Comparison of ENCODE assay signal across 8 cellular contexts in the genomic region with DNA sequence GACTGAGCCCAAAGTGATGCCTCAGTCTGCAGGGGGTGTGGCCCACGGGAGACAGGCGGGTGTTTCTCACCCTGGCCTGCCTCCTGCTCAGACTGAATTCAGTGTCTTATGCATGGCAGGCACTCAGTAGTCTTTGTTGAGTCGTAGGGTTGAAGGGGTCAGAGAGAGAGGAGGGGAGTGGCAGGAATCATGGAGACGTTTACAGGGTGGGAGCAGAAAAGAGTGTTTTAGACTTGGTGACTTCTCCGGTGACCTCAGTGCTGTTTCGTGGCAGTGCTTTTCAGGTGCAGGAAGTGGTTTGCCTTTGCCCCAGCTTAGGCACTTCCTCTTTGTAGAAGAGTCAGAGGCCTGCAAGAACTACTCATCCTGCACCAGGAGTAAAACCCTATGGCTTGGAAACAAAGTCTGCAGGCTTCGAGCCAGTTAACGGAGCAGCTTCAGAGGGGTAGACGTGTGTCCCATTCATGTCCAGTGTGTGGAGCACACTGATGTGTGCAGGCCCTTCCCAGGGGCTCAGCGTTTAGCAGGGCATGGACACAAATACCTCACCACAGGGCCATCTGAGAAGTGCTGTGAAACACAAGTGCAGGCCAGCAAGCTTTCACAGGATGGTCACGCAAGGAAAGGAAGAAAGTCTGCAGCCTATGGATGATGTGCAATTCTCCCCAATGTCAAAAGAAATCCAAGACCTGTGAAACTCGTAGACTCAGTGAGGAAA. TPM values are rescaled to one million over a fixed set of nuclear protein-coding genes. Genes with fewer than 3 reads are reported as not detected.
DNase-seq lines count a peak whose midpoint lies in the region; ATAC-seq, FAIRE-seq and TF ChIP-seq lines count a peak whose summit lies in the region.

No MANE protein-coding gene starts in this region.

- intact Hi-C loops in GM12878 (cut with micrococcal nuclease; ENCODE audit: unreplicated experiment), result loop anchor here (2.0 kb wide), 1 partner anchor 58 kb away; no protein-coding TSS in a partner anchor

- POLR2A ChIA-PET in GM12878 (lab: Charles Lee), result interaction anchor here (0.9 to 1.5 kb wide), 10 partner anchors 9 to 104 kb away, joined by 3 to 5 read pairs (median 4); no protein-coding TSS in a partner anchor

- H3K9ac ChIP-seq in GM12878 (ENCODE audit: control insufficient read depth, insufficient read depth, low read length), result peak overlapping the region; percentile 56

- H3K4me3 ChIP-seq in GM12878, result peak overlapping the region; percentile 24; the same call in 1 of the 2 replicates

- in situ Hi-C loops in GM12878 (cut with MboI), result no loop called here

- peak; percentile 81 for ATAC-seq in HG03108 (IDR thresholded peaks at IDR 0.05; ENCODE audit: unreplicated experiment)
- ATAC-seq in GM12878, result peak; percentile 95

- no peak for TF ChIP-seq CTCF in GM12878 (IDR thresholded peaks at IDR 0.05 in 2 of 3, conservative IDR thresholded peaks at IDR 0.05 in 1 of 3; ENCODE audit: control insufficient read depth in 2 of 3, extremely low read depth in 1 of 3, insufficient read depth in 1 of 3, low read depth in 3 of 3, low read length in 3 of 3)

- SMC1A ChIA-PET in GM12878 (lab: Charles Lee; ENCODE audit: uncharacterized antibody, unreplicated experiment), result interaction anchor here (0.9 to 2.9 kb wide), 19 partner anchors 9 to 147 kb away, joined by 3 to 27 read pairs (median 5); no protein-coding TSS in a partner anchor

- H3K4me2 ChIP-seq in GM12878 (ENCODE audit: control insufficient read depth, insufficient read depth), result peak overlapping the region; percentile 74

- no peak for TF ChIP-seq RAD21 in GM12878 (IDR thresholded peaks at IDR 0.05; ENCODE audit: insufficient read depth, low read depth, low read length)

- no peaks in the 10 kb centered on the region for H4K20me1 ChIP-seq in GM12878 (ENCODE audit: control insufficient read depth, insufficient read depth)

- peaks cover 49% of the 10 kb centered on the region for H3K4me1 ChIP-seq in GM12878 (ENCODE audit: control insufficient read depth, insufficient read depth, low read length)

- H3K27ac ChIP-seq in GM12878 (ENCODE audit: control insufficient read depth, insufficient read depth), result peak overlapping the region; percentile 85

- WGBS in GM12878 (ENCODE audit: insufficient coverage, insufficient replicate concordance, low lambda C conversion rate, missing lambda C conversion rate), result 1% methylated on average over 12 of the region's 12 CpGs

- no peaks in the 10 kb centered on the region for H3K27me3 ChIP-seq in GM12878 (replicated peaks in 1 of 2; ENCODE audit: control insufficient read depth in 2 of 2, insufficient read depth in 2 of 2, low read length in 1 of 2)

- CTCF ChIA-PET in GM12878 (lab: Yijun Ruan, JAX), result interaction anchor here (0.5 to 3.1 kb wide), 12 partner anchors 8 to 147 kb away, joined by 3 to 34 read pairs (median 3); no protein-coding TSS in a partner anchor

- FAIRE-seq in GM19239 (lab: Jason Lieb, UNC) (peak; percentile 100), GM12878 (lab: Jason Lieb, UNC) (peak; percentile 83)

- no peaks in the 10 kb centered on the region for H3K36me3 ChIP-seq in GM12878 (ENCODE audit: control insufficient read depth in 2 of 2, insufficient read depth in 2 of 2, low read length in 1 of 2)

- TF ChIP-seq POLR2A in GM12878 (IDR thresholded peaks at IDR 0.05; ENCODE audit: low read depth, low read length), result peak; percentile 51; the same call in 1 of the 2 replicates

- RAD21 ChIA-PET in GM12878 (lab: Charles Lee; ENCODE audit: unreplicated experiment), result interaction anchor here (0.6 to 4.0 kb wide), 8 partner anchors 18 to 96 kb away, joined by 3 to 28 read pairs (median 4); no protein-coding TSS in a partner anchor

- TF ChIP-seq EP300 in GM12878 (IDR thresholded peaks at IDR 0.05; ENCODE audit: borderline replicate concordance in 1 of 2, control insufficient read depth in 1 of 2, low read depth in 2 of 2, low read length in 2 of 2), result 0 out of 4 replicates have a peak, but pooled peaks of 1 of the 2 experiments have one; percentile 49

- peak overlapping the region; percentile 91 for H2AFZ ChIP-seq in GM12878 (ENCODE audit: control insufficient read depth, low read depth, low read length)

- no peaks in the 10 kb centered on the region for H3K79me2 ChIP-seq in GM12878 (ENCODE audit: control insufficient read depth, insufficient read depth, low read length)

- H3K9me3 ChIP-seq in GM12878 (replicated peaks; ENCODE audit: control insufficient read depth, insufficient read depth, low read length), result no peaks in the 10 kb centered on the region; the same call in 2 of the 3 replicates

- no TSS peak for BruUV-seq in GM12878 (replicated peaks; lab: Mats Ljungman, UMichigan)

- peak; percentile 74 for DNase-seq in GM19239 (ENCODE audit: insufficient read length, low spot score)
- DNase-seq in T-helper 1 cell, result peak; percentile 40 to 94 (median 64)
- peak; percentile 83 for DNase-seq in GM12878 (ENCODE audit: low read depth, low spot score)
- DNase-seq in stimulated activated CD4-positive, alpha-beta T cell treated with anti-CD3 and anti-CD28 coated beads, Interleukin-4, amount 100 ng/mL, for 1 hour, result peak; percentile 58
- no peak for DNase-seq in NCI-H2227 (lab: John Stamatoyannopoulos, UW; ENCODE audit: unreplicated experiment)
- no peak for DNase-seq in NCI-H187 (lab: John Stamatoyannopoulos, UW)
- DNase-seq in SHP77 (lab: John Stamatoyannopoulos, UW), result no peak

TF ChIP-seq in GM12878, 131 proteins besides CTCF, POLR2A, EP300 and RAD21 (continues in another document):
- TF ChIP-seq RB1 (IDR thresholded peaks at IDR 0.05; ENCODE audit: borderline replicate concordance) (no peak), FOXM1 (IDR thresholded peaks at IDR 0.05; ENCODE audit: low read depth, low read length) (peak; percentile 43; the same call in 1 of the 2 replicates), EED (IDR thresholded peaks at IDR 0.05; ENCODE audit: low read depth) (peak; percentile 84), NRF1 (conservative IDR thresholded peaks at IDR 0.05; ENCODE audit: low read depth, low read length) (no peak), NR2F1 (conservative IDR thresholded peaks at IDR 0.05) (peak; percentile 90), GATAD2B (conservative IDR thresholded peaks at IDR 0.05; ENCODE audit: low read depth) (peak; percentile 80), RFX5 (IDR thresholded peaks at IDR 0.05; ENCODE audit: low read depth, low read length) (no peak), ZNF24 (IDR thresholded peaks at IDR 0.05) (no peak), ZNF207 (IDR thresholded peaks at IDR 0.05; ENCODE audit: borderline replicate concordance) (no peak), CBX3 (IDR thresholded peaks at IDR 0.05; ENCODE audit: borderline replicate concordance, low read depth) (no peak), IKZF2 (IDR thresholded peaks at IDR 0.05) (peak; percentile 74 to 77)
- TF ChIP-seq, protein P1, sequence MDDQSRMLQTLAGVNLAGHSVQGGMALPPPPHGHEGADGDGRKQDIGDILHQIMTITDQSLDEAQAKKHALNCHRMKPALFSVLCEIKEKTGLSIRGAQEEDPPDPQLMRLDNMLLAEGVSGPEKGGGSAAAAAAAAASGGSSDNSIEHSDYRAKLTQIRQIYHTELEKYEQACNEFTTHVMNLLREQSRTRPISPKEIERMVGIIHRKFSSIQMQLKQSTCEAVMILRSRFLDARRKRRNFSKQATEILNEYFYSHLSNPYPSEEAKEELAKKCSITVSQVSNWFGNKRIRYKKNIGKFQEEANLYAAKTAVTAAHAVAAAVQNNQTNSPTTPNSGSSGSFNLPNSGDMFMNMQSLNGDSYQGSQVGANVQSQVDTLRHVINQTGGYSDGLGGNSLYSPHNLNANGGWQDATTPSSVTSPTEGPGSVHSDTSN (IDR thresholded peaks at IDR 0.05; ENCODE audit: insufficient replicate concordance, low read depth, low read length), result no peak
- TF ChIP-seq, protein P2, sequence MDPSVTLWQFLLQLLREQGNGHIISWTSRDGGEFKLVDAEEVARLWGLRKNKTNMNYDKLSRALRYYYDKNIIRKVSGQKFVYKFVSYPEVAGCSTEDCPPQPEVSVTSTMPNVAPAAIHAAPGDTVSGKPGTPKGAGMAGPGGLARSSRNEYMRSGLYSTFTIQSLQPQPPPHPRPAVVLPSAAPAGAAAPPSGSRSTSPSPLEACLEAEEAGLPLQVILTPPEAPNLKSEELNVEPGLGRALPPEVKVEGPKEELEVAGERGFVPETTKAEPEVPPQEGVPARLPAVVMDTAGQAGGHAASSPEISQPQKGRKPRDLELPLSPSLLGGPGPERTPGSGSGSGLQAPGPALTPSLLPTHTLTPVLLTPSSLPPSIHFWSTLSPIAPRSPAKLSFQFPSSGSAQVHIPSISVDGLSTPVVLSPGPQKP (IDR thresholded peaks at IDR 0.05; ENCODE audit: low read depth, low read length), result no peak
- TF ChIP-seq, protein P3, sequence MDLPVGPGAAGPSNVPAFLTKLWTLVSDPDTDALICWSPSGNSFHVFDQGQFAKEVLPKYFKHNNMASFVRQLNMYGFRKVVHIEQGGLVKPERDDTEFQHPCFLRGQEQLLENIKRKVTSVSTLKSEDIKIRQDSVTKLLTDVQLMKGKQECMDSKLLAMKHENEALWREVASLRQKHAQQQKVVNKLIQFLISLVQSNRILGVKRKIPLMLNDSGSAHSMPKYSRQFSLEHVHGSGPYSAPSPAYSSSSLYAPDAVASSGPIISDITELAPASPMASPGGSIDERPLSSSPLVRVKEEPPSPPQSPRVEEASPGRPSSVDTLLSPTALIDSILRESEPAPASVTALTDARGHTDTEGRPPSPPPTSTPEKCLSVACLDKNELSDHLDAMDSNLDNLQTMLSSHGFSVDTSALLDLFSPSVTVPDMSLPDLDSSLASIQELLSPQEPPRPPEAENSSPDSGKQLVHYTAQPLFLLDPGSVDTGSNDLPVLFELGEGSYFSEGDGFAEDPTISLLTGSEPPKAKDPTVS (IDR thresholded peaks at IDR 0.05; ENCODE audit: low read depth, low read length), result no peak

RNA-seq across cellular contexts. Expression of a gene that starts 24.5 kb away (rescaled TPM):
- 179 and 180 TPM in 2 replicates for total RNA-seq in GM12878 (2013; cell fraction: nucleolus; rRNA removed)
- total RNA-seq in GM12878 (2014; rRNA removed) (42.2 and 49.8 TPM in 2 replicates), GM12878 (2014; rRNA removed; fragmentation: Illumina TruSeq; extraction: Trizol) (34.9 and 40.6 TPM in 2 replicates), GM12878 (2021) (120 and 136 TPM in 2 replicates)
- 38.6 TPM for polyA plus RNA-seq in GM12878 (2011; ENCODE audit: low read depth)
- polyA plus RNA-seq in GM12878 (2011; rRNA removed) (24.7 and 30.8 TPM in 2 replicates), GM12878 (2014; fragmentation: Illumina TruSeq; extraction: Trizol) (31.9 and 57.1 TPM in 2 replicates), GM12878 (2014; fragmentation: Nextera tagmentation; extraction: Ambion mirVana) (10 to 100 TPM; 15.1 to 22.7 TPM), GM12878 (2014; rRNA removed) (55.0 and 64.8 TPM in 2 replicates), GM12878 (2016; fragmentation: Nextera tagmentation; extraction: Ambion mirVana) (10 to 100 TPM; 35.1 to 44.1 TPM)
- 36.3 and 42.2 TPM in 2 replicates for polyA plus RNA-seq in GM12878 (2011; cell fraction: cytosol; rRNA removed)
- polyA plus RNA-seq in GM12878 (2011; cell fraction: nucleus; rRNA removed), result 273 and 286 TPM in 2 replicates
- 68.5 and 75.6 TPM in 2 replicates for polyA plus RNA-seq in GM12878 (2012)
- polyA minus RNA-seq in GM12878 (2011; rRNA and poly(A)+ RNA removed), result 35.0 and 57.4 TPM in 2 replicates
- polyA minus RNA-seq in GM12878 (2011; cell fraction: cytosol; rRNA and poly(A)+ RNA removed), result 40.2 and 46.0 TPM in 2 replicates
- polyA minus RNA-seq in GM12878 (2011; cell fraction: nucleus; rRNA and poly(A)+ RNA removed), result 77.4 and 123 TPM in 2 replicates

Comparison
In these comparisons a context has a peak if more than half of its experiments do, and no peak if none do; other contexts are left out.
1. DNase-seq: peak in GM19239 (single experiment), T-helper 1 cell (5 of 5), GM12878 (single experiment) and stimulated activated CD4-positive, alpha-beta T cell treated with anti-CD3 and anti-CD28 coated beads, Interleukin-4, amount 100 ng/mL, for 1 hour (single experiment); none in NCI-H2227 (single experiment), NCI-H187 (0 of 2) and SHP77 (0 of 2).